1 cellular context compared by ENCODE assay signal in genomic region chr7:44082541-44083207, GRCh38.
A peak's percentile ranks its signal among the peaks of the same experiment; 100 is the strongest.
TF ChIP-seq lines count a peak whose summit lies in the region.

No MANE protein-coding gene starts in this region.

TF ChIP-seq in GM12878, 131 proteins besides CTCF, POLR2A, EP300 and RAD21 (continued from another document):
- peak; percentile 36; the same call in 1 of the 2 replicates for TF ChIP-seq NKRF (conservative IDR thresholded peaks at IDR 0.05)
- peak; percentile 59 for TF ChIP-seq FOS (IDR thresholded peaks at IDR 0.05; ENCODE audit: borderline replicate concordance, extremely low read depth, insufficient read length)
- no peak for TF ChIP-seq ZNF274 (IDR thresholded peaks at IDR 0.05; ENCODE audit: insufficient read depth, insufficient read length)
- TF ChIP-seq HDGF (IDR thresholded peaks at IDR 0.05), result 0 out of 2 replicates have a peak, but pooled peaks have one; percentile 24
- TF ChIP-seq MXI1 (IDR thresholded peaks at IDR 0.05; ENCODE audit: low read depth, low read length), result no peak
- no peak for TF ChIP-seq PBX3 (IDR thresholded peaks at IDR 0.05; ENCODE audit: insufficient replicate concordance, low read depth, low read length)
- TF ChIP-seq BACH1 (IDR thresholded peaks at IDR 0.05; ENCODE audit: borderline replicate concordance), result peak; percentile 85; the same call in 1 of the 2 replicates
- no peak for TF ChIP-seq YBX1 (IDR thresholded peaks at IDR 0.05)
- no peak for TF ChIP-seq RAD51 (IDR thresholded peaks at IDR 0.05)
- no peak for TF ChIP-seq ETV6 (conservative IDR thresholded peaks at IDR 0.05 in 1 of 2, IDR thresholded peaks at IDR 0.05 in 1 of 2; ENCODE audit: borderline replicate concordance in 1 of 2, low read depth in 1 of 2)
- no peak for TF ChIP-seq ASH2L (IDR thresholded peaks at IDR 0.05; ENCODE audit: borderline replicate concordance, low read depth)
- TF ChIP-seq GABPA (IDR thresholded peaks at IDR 0.05; ENCODE audit: low read depth), result peak; percentile 81
- TF ChIP-seq NFXL1 (IDR thresholded peaks at IDR 0.05; ENCODE audit: borderline replicate concordance), result no peak
- TF ChIP-seq USF2 (IDR thresholded peaks at IDR 0.05; ENCODE audit: borderline replicate concordance, low read depth, low read length), result no peak
- TF ChIP-seq CUX1 (IDR thresholded peaks at IDR 0.05; ENCODE audit: insufficient replicate concordance, low read depth, low read length), result no peak
- no peak for TF ChIP-seq MYB (IDR thresholded peaks at IDR 0.05; ENCODE audit: borderline replicate concordance, low read depth, low read length)
- TF ChIP-seq MEF2A (IDR thresholded peaks at IDR 0.05; ENCODE audit: insufficient read depth, low read depth, low read length), result no peak
- no peak for TF ChIP-seq TAF1 (IDR thresholded peaks at IDR 0.05; ENCODE audit: borderline replicate concordance, low read depth, low read length)
- peak; percentile 61; the same call in 1 of the 2 replicates for TF ChIP-seq CHD2 (IDR thresholded peaks at IDR 0.05; ENCODE audit: borderline replicate concordance, low read depth, low read length)
- TF ChIP-seq TCF7 (IDR thresholded peaks at IDR 0.05; ENCODE audit: borderline replicate concordance), result no peak
- TF ChIP-seq SKIL (IDR thresholded peaks at IDR 0.05; ENCODE audit: low read depth, poor library complexity, severe bottlenecking), result no peak
- TF ChIP-seq EGR1 (IDR thresholded peaks at IDR 0.05; ENCODE audit: borderline replicate concordance in 1 of 2, low read depth in 2 of 2, low read length in 2 of 2), result peak in 1 of 2 experiments; percentile 69; a peak in 2 of 3 replicates
- TF ChIP-seq EZH2 (IDR thresholded peaks at IDR 0.05; ENCODE audit: borderline replicate concordance, control insufficient read depth, low read depth, low read length), result no peak
- TF ChIP-seq NFIC (IDR thresholded peaks at IDR 0.05; ENCODE audit: low read depth, low read length), result no peak
- TF ChIP-seq ZBTB40 (IDR thresholded peaks at IDR 0.05; ENCODE audit: borderline replicate concordance), result peak; percentile 21; the same call in 1 of the 2 replicates
- no peak for TF ChIP-seq ATF3 (IDR thresholded peaks at IDR 0.05; ENCODE audit: borderline replicate concordance, extremely low read depth, low read depth, low read length)
- TF ChIP-seq MLLT1 (IDR thresholded peaks at IDR 0.05), result peak; percentile 94
- no peak for TF ChIP-seq SIN3A (IDR thresholded peaks at IDR 0.05; ENCODE audit: low read depth, low read length)
- no peak for TF ChIP-seq ATF7 (IDR thresholded peaks at IDR 0.05; ENCODE audit: low read depth)
- no peak for TF ChIP-seq SUPT20H (IDR thresholded peaks at IDR 0.05; ENCODE audit: borderline replicate concordance, control insufficient read depth, low read depth, low read length)
